In genomic region chr9:105413486-105414068, GRCh38 we compare ENCODE assay signal across 8 cellular contexts. TPM values are rescaled to one million over a fixed set of nuclear protein-coding genes. Genes with fewer than 3 reads are reported as not detected.
DNase-seq lines count a peak whose midpoint lies in the region; ATAC-seq and TF ChIP-seq lines count a peak whose summit lies in the region.

No MANE protein-coding gene starts in this region.

- H3K27ac Mint-ChIP-seq in activated naive CD4-positive, alpha-beta T cell treated with anti-CD3 and anti-CD28 coated beads for 36 hours = no peak overlapping the region

- peaks cover 29% of the 10 kb centered on the region for H3K27me3 Mint-ChIP-seq in activated naive CD4-positive, alpha-beta T cell treated with anti-CD3 and anti-CD28 coated beads for 36 hours (ENCODE audit: low read depth)

- CTCF ChIA-PET in BJ (lab: Yijun Ruan, JAX) = interaction anchor here (0.6 to 5.6 kb wide), 13 partner anchors 9 to 635 kb away, joined by 3 to 55 read pairs (median 4); partner anchors contain the start of genes ABCA1 and SLC44A1
- CTCF ChIA-PET in activated naive CD4-positive, alpha-beta T cell treated with anti-CD3 and anti-CD28 coated beads for 36 hours (lab: Charles Lee) = interaction anchor here (0.5 to 2.2 kb wide), 6 partner anchors 9 to 1971 kb away, joined by 3 to 8 read pairs (median 4); partner anchors contain the start of gene SLC44A1

- H3K36me3 ChIP-seq in BJ (ENCODE audit: control insufficient read depth, insufficient read depth, low read length) = no peaks in the 10 kb centered on the region

- H3K4me1 Mint-ChIP-seq in activated naive CD4-positive, alpha-beta T cell treated with anti-CD3 and anti-CD28 coated beads for 36 hours (ENCODE audit: low read depth) = peaks cover 2% of the 10 kb centered on the region

- TF ChIP-seq CTCF in BJ (IDR thresholded peaks at IDR 0.05; ENCODE audit: insufficient read depth, low read depth, low read length) = peak; percentile 54

- intact Hi-C loops in activated naive CD4-positive, alpha-beta T cell treated with anti-CD3 and anti-CD28 coated beads for 36 hours (cut with micrococcal nuclease) = loop anchor here (2.0 kb wide), 2 partner anchors 29 to 633 kb away; no protein-coding TSS in a partner anchor

- H3K27me3 ChIP-seq in BJ (ENCODE audit: control insufficient read depth, insufficient read depth, low read length) = no peaks in the 10 kb centered on the region

- H3K9me3 Mint-ChIP-seq in activated naive CD4-positive, alpha-beta T cell treated with anti-CD3 and anti-CD28 coated beads for 36 hours = peaks cover 9% of the 10 kb centered on the region

- ATAC-seq in left lobe of liver = peak; percentile 41
- no peak for ATAC-seq in HG02840 (IDR thresholded peaks at IDR 0.05; ENCODE audit: low FRiP score, unreplicated experiment)

- POLR2A ChIA-PET in BJ (lab: Charles Lee) = no interaction called here

- H3K4me3 ChIP-seq in BJ (ENCODE audit: low read depth, low read length) = no peak overlapping the region

- DNase-seq in BJ (ENCODE audit: low read depth) (no peak), HS-27A (ENCODE audit: low read depth) (peak; percentile 24), amniotic epithelial cell (ENCODE audit: low read depth) (peak; percentile 62), left lobe of liver (ENCODE audit: low spot score) (no peak), NCI-H345 treated with DMSO at 0.1 percent for 48 hours (lab: John Stamatoyannopoulos, UW; ENCODE audit: unreplicated experiment) (no peak), NOMO-1 treated with DMSO at 0.1 percent for 48 hours (lab: John Stamatoyannopoulos, UW; ENCODE audit: unreplicated experiment) (no peak)
- no peak for DNase-seq in activated naive CD4-positive, alpha-beta T cell treated with anti-CD3 and anti-CD28 coated beads for 36 hours

- H3K4me3 Mint-ChIP-seq in activated naive CD4-positive, alpha-beta T cell treated with anti-CD3 and anti-CD28 coated beads for 36 hours = no peak overlapping the region

- H3K36me3 Mint-ChIP-seq in activated naive CD4-positive, alpha-beta T cell treated with anti-CD3 and anti-CD28 coated beads for 36 hours (ENCODE audit: low read depth) = peaks cover 2% of the 10 kb centered on the region

RNA-seq across cellular contexts. Expression of gene FSD1L, which starts 34.3 kb away (rescaled TPM):
- polyA plus RNA-seq in BJ (2011; rRNA removed) = 0.81 and 2.0 TPM in 2 replicates
- polyA minus RNA-seq in BJ (2011; rRNA and poly(A)+ RNA removed) = 1.7 and 1.8 TPM in 2 replicates
- 0.50 TPM for total RNA-seq in left lobe of liver
- under 1 TPM; 0.79 to 0.86 TPM for total RNA-seq in activated naive CD4-positive, alpha-beta T cell treated with anti-CD3 and anti-CD28 coated beads for 36 hours

Comparison
In these comparisons a context has a peak if more than half of its experiments do, and no peak if none do; other contexts are left out.
1. DNase-seq: peak in HS-27A (single experiment) and amniotic epithelial cell (single experiment); none in BJ (single experiment), left lobe of liver (single experiment), activated naive CD4-positive, alpha-beta T cell treated with anti-CD3 and anti-CD28 coated beads for 36 hours (single experiment), NCI-H345 treated with DMSO at 0.1 percent for 48 hours (single experiment) and NOMO-1 treated with DMSO at 0.1 percent for 48 hours (single experiment).